ENCODE assay signal across 8 cellular contexts in genomic region chr11:13238879-13239514, GRCh38. TPM values are rescaled to one million over a fixed set of nuclear protein-coding genes. Genes with fewer than 3 reads are reported as not detected.
DNase-seq lines count a peak whose midpoint lies in the region; ATAC-seq and TF ChIP-seq lines count a peak whose summit lies in the region.

No MANE protein-coding gene starts in this region.

- no peaks in the 10 kb centered on the region for H3K36me3 ChIP-seq in SK-N-SH (replicated peaks in 1 of 2; ENCODE audit: control insufficient read depth in 1 of 2, insufficient read depth in 2 of 2, low read length in 1 of 2)

- peak in 1 of 2 donors; percentile 53 for ATAC-seq in right cardiac atrium

- peak; percentile 67 for TF ChIP-seq RAD21 in SK-N-SH (IDR thresholded peaks at IDR 0.05; ENCODE audit: low read length)

- no peak overlapping the region for H3K4me3 Mint-ChIP-seq in activated naive CD4-positive, alpha-beta T cell treated with anti-CD3 and anti-CD28 coated beads for 36 hours

- H4K20me1 ChIP-seq in SK-N-SH (ENCODE audit: insufficient read depth) = no peaks in the 10 kb centered on the region

- H3K36me3 Mint-ChIP-seq in activated naive CD4-positive, alpha-beta T cell treated with anti-CD3 and anti-CD28 coated beads for 36 hours (ENCODE audit: low read depth) = no peaks in the 10 kb centered on the region

- POLR2A ChIA-PET in SK-N-SH (lab: Yijun Ruan, JAX) = no interaction called here

- in situ Hi-C loops in GM13976 (cut with MboI; ENCODE audit: low sequenced_read_pairs, unreplicated experiment) = no loop called here

- H3K9me3 ChIP-seq in SK-N-SH (no peaks in the 10 kb centered on the region; the same call in 1 of the 2 replicates), right cardiac atrium (ENCODE audit: control insufficient read depth, low read length) (no peaks in the 10 kb centered on the region)

- no peaks in the 10 kb centered on the region for H3K9me2 ChIP-seq in SK-N-SH

- H3K27me3 ChIP-seq in SK-N-SH (ENCODE audit: insufficient read depth) = no peaks in the 10 kb centered on the region
- no peaks in the 10 kb centered on the region for H3K27me3 ChIP-seq in right cardiac atrium (ENCODE audit: control insufficient read depth, insufficient read depth)

- no peak overlapping the region for H3K9ac ChIP-seq in SK-N-SH

- intact Hi-C loops in activated naive CD4-positive, alpha-beta T cell treated with anti-CD3 and anti-CD28 coated beads for 36 hours (cut with micrococcal nuclease) = loop anchor here (1.0 kb wide), 3 partner anchors 31 to 275 kb away; no protein-coding TSS in a partner anchor
- intact Hi-C loops in right cardiac atrium (cut with DNase I) = no loop called here

- H3K4me1 ChIP-seq in SK-N-SH (ENCODE audit: control insufficient read depth in 1 of 2, insufficient read depth in 2 of 2, low read depth in 1 of 2, low read length in 1 of 2) (no peaks in the 10 kb centered on the region), right cardiac atrium (ENCODE audit: control insufficient read depth, insufficient read depth, low read length) (no peaks in the 10 kb centered on the region)

- H3K4me1 Mint-ChIP-seq in activated naive CD4-positive, alpha-beta T cell treated with anti-CD3 and anti-CD28 coated beads for 36 hours (ENCODE audit: low read depth) = no peaks in the 10 kb centered on the region

- WGBS in SK-N-SH (ENCODE audit: low lambda C conversion rate) = 32% methylated on average over 4 of the region's 4 CpGs
- 47% methylated on average over 4 of the region's 4 CpGs for WGBS in right cardiac atrium

- no peaks in the 10 kb centered on the region for H3K79me2 ChIP-seq in SK-N-SH (ENCODE audit: insufficient read depth)

- H3K9me3 Mint-ChIP-seq in activated naive CD4-positive, alpha-beta T cell treated with anti-CD3 and anti-CD28 coated beads for 36 hours = peaks cover 3% of the 10 kb centered on the region

- no peak for TF ChIP-seq EP300 in SK-N-SH (IDR thresholded peaks at IDR 0.05; ENCODE audit: borderline replicate concordance in 1 of 2, low read depth in 1 of 2, low read length in 1 of 2)

- H3K27ac Mint-ChIP-seq in activated naive CD4-positive, alpha-beta T cell treated with anti-CD3 and anti-CD28 coated beads for 36 hours = no peak overlapping the region

- DNase-seq in A172 (ENCODE audit: low spot score) (peak; percentile 72), GM13976 (ENCODE audit: low spot score) (peak; percentile 28), HT1080 (ENCODE audit: low read depth) (peak; percentile 62), SK-N-SH (peak; percentile 32), right cardiac atrium (peak in 2 of 3 donors; percentile 34 to 57), NCI-H446 treated with DMSO at 0.1 percent for 48 hours (lab: John Stamatoyannopoulos, UW) (no peak)
- peak; percentile 70 for DNase-seq in activated naive CD4-positive, alpha-beta T cell treated with anti-CD3 and anti-CD28 coated beads for 36 hours
- peak; percentile 4 to 26 for DNase-seq in stimulated activated CD4-positive, alpha-beta T cell treated with anti-CD3 and anti-CD28 coated beads, Interleukin-15, amount 100 ng/mL, for 1 hour (ENCODE audit: low read depth in 1 of 2, low spot score in 1 of 2)

- no peak overlapping the region for H3K27ac ChIP-seq in SK-N-SH (ENCODE audit: low read depth in 2 of 2, low read length in 1 of 2)
- H3K27ac ChIP-seq in right cardiac atrium (ENCODE audit: low read length) = no peak overlapping the region

- TF ChIP-seq CTCF in GM13976 (IDR thresholded peaks at IDR 0.05; ENCODE audit: borderline replicate concordance, control extremely low read depth, extremely low read depth, insufficient read depth, missing control alignments) = peak; percentile 77
- TF ChIP-seq CTCF in SK-N-SH (IDR thresholded peaks at IDR 0.05) = peak; percentile 91

- peaks cover 4% of the 10 kb centered on the region for H3F3A ChIP-seq in SK-N-SH (replicated peaks; ENCODE audit: insufficient read depth)

- H3K4me3 ChIP-seq in SK-N-SH (ENCODE audit: low read depth in 2 of 2, low read length in 1 of 2) = no peak overlapping the region; a peak in 1 of 4 replicates
- H3K4me3 ChIP-seq in right cardiac atrium (ENCODE audit: low read length) = no peak overlapping the region

- CTCF ChIA-PET in SK-N-SH (lab: Yijun Ruan, JAX) = interaction anchor here (0.5 to 6.3 kb wide), 25 partner anchors 9 to 265 kb away, joined by 3 to 36 read pairs (median 4); no protein-coding TSS in a partner anchor
- CTCF ChIA-PET in activated naive CD4-positive, alpha-beta T cell treated with anti-CD3 and anti-CD28 coated beads for 36 hours (lab: Charles Lee) = interaction anchor here (0.5 to 1.9 kb wide), 25 partner anchors 10 to 1608 kb away, joined by 3 to 10 read pairs (median 3); no protein-coding TSS in a partner anchor

- peak overlapping the region; percentile 73; the same call in 1 of the 2 replicates for H2AFZ ChIP-seq in SK-N-SH (ENCODE audit: low read depth)

- no peaks in the 10 kb centered on the region for H3K27me3 Mint-ChIP-seq in activated naive CD4-positive, alpha-beta T cell treated with anti-CD3 and anti-CD28 coated beads for 36 hours (ENCODE audit: low read depth)

- no peak overlapping the region for H3K4me2 ChIP-seq in SK-N-SH

TF ChIP-seq in SK-N-SH, 30 proteins besides CTCF, POLR2A, EP300 and RAD21:
- TF ChIP-seq RCOR1 (IDR thresholded peaks at IDR 0.05; ENCODE audit: low read length) (no peak), RXRA (IDR thresholded peaks at IDR 0.05; ENCODE audit: borderline replicate concordance, low read depth) (no peak), SIN3A (IDR thresholded peaks at IDR 0.05; ENCODE audit: borderline replicate concordance, low read depth, low read length) (no peak), MAX (IDR thresholded peaks at IDR 0.05; ENCODE audit: low read depth) (no peak), SMC3 (IDR thresholded peaks at IDR 0.05; ENCODE audit: low read depth, low read length) (peak; percentile 74), NRF1 (IDR thresholded peaks at IDR 0.05; ENCODE audit: low read depth, low read length) (no peak), TCF12 (IDR thresholded peaks at IDR 0.05) (no peak), ELF1 (IDR thresholded peaks at IDR 0.05) (peak; percentile 43; the same call in 1 of the 2 replicates), RFX5 (IDR thresholded peaks at IDR 0.05; ENCODE audit: low read length) (no peak)

RNA-seq across cellular contexts. Expression of gene BMAL1, which starts 38.6 kb away (rescaled TPM):
- total RNA-seq in A172 (2014; rRNA removed; shearing (Covaris generic)) = 17.0 and 19.9 TPM in 2 replicates
- total RNA-seq in HT1080 (2014; rRNA removed; shearing (Covaris generic)) = 12.9 and 18.5 TPM in 2 replicates
- 7.5 and 9.3 TPM in 2 replicates for polyA plus RNA-seq in HT1080 (2015; cell fraction: cytosol; rRNA removed)
- 14.7 and 16.0 TPM in 2 replicates for polyA plus RNA-seq in HT1080 (2015; cell fraction: nucleus; rRNA removed)
- 6.5 and 8.2 TPM in 2 replicates for polyA plus RNA-seq in SK-N-SH (2012; rRNA removed)
- 7.0 and 7.3 TPM in 2 replicates for polyA plus RNA-seq in SK-N-SH (2012; cell fraction: cytosol; rRNA removed)
- 12.0 and 14.1 TPM in 2 replicates for polyA plus RNA-seq in SK-N-SH (2012; cell fraction: nucleus; rRNA removed)
- total RNA-seq in activated naive CD4-positive, alpha-beta T cell treated with anti-CD3 and anti-CD28 coated beads for 36 hours = 10 to 100 TPM; 28.2 to 29.0 TPM
- 10 to 100 TPM in 3 of 4 donors, 1 to 10 TPM in 1; 6.5 to 23.4 (median 19.0) TPM for total RNA-seq in right cardiac atrium
- polyA plus RNA-seq in right cardiac atrium = 8.5 TPM
